9 cellular contexts compared by ENCODE assay signal in the genomic region with DNA sequence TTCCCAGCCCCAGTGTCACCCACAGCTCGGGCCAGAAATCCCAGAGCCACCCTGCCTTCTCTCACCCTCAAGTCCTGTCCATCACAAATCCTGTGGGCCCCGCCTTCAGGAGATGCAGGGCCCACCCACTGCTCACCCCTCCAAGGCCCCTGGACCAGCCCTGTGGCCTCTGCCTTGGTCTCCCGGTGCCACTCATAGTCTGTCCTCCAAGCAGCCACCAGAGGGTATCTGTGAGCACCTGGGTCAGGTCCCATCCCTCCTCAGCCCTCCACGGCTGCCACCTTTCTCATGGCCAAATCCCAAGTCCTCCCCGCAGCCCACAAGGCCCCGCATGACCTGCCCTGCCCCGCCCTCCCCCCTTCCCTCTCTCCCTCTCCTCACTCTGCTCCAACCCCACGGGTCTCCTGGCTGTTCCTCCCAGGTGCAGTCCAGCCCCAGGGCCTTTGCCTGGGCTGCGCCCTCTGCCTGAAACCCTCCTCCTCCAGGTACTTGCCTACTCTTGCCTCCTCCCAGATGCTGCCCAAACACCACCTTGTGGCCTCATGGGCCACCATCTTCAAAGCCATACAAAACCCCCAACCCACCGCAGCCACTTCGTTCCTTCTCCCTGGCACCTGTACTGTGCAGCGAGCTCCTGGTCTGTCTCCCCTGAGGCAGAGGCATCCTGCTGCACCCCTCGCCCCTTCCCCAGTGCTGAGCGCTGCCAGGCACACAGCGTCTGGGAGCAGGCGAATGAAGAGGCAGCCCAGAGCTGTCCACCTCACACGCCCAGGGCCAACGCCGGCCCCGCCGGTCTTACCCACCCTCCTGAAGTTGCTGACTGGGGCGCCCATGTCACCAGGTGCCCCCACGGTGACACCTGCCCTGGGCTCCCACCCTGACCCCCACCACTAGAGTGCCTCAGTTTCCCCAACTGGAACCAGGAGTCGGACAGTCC. TPM values are rescaled to one million over a fixed set of nuclear protein-coding genes. Genes with fewer than 3 reads are reported as not detected.
DNase-seq lines count a peak whose midpoint lies in the region; ATAC-seq, FAIRE-seq and TF ChIP-seq lines count a peak whose summit lies in the region.
"Had no signal": no experiment of that assay in that cellular context is flagged by ENCODE, and none has a peak within 500 bp of the region (broad histone marks: within the 10 kb centered on the region; RNA-seq: fewer than 3 reads in every experiment).

No MANE protein-coding gene starts in this region.

- no peak overlapping the region for H3K4me3 ChIP-seq in LNCaP clone FGC (ENCODE audit: low read depth, low read length)
- no peak overlapping the region for H3K4me3 ChIP-seq in kidney (ENCODE audit: low read length in 2 of 2)

- no peaks in the 10 kb centered on the region for H3K4me1 ChIP-seq in kidney (ENCODE audit: control insufficient read depth in 1 of 2, insufficient read depth in 1 of 2, low read depth in 1 of 2, low read length in 2 of 2)

- peak; percentile 50 for DNase-seq in DMS53 (lab: John Stamatoyannopoulos, UW)
- no peak for DNase-seq in DMS53 treated with DMSO at 0.1 percent for 48 hours (lab: John Stamatoyannopoulos, UW; ENCODE audit: unreplicated experiment)
- no peak for DNase-seq in LNCaP clone FGC (ENCODE audit: low read depth)
- DNase-seq in activated naive CD8-positive, alpha-beta T cell treated with anti-CD3 and anti-CD28 coated beads, Interleukin-2, amount 50 U/mL, for 24 hours: peak; percentile 40
- peak; percentile 63 for DNase-seq in kidney
- DNase-seq in cortex of kidney (lab: John Stamatoyannopoulos, UW): no peak
- no peak for DNase-seq in superior temporal gyrus (ENCODE audit: extremely low spot score)
- no peak for DNase-seq in NCI-H1930 (lab: John Stamatoyannopoulos, UW)

- TF ChIP-seq CTCF in LNCaP clone FGC (IDR thresholded peaks at IDR 0.05; ENCODE audit: control insufficient read depth, extremely low read depth, insufficient read depth) (peak; percentile 55), kidney (IDR thresholded peaks at IDR 0.05; ENCODE audit: borderline replicate concordance, extremely low read depth, insufficient read depth) (peak; percentile 14)

- no peak overlapping the region for H3K27ac ChIP-seq in kidney (ENCODE audit: low read depth in 2 of 2, low read length in 2 of 2)

- no peaks in the 10 kb centered on the region for H3K9me3 Mint-ChIP-seq in activated naive CD8-positive, alpha-beta T cell treated with anti-CD3 and anti-CD28 coated beads, Interleukin-2, amount 50 U/mL, for 24 hours

- H3K4me3 Mint-ChIP-seq in activated naive CD8-positive, alpha-beta T cell treated with anti-CD3 and anti-CD28 coated beads, Interleukin-2, amount 50 U/mL, for 24 hours: no peak overlapping the region

- H3K4me1 Mint-ChIP-seq in activated naive CD8-positive, alpha-beta T cell treated with anti-CD3 and anti-CD28 coated beads, Interleukin-2, amount 50 U/mL, for 24 hours: peaks cover 20% of the 10 kb centered on the region

- FAIRE-seq in kidney (lab: Jason Lieb, UNC): no peak
- FAIRE-seq: A204.1 had no signal

- H3K36me3 ChIP-seq in kidney (ENCODE audit: control insufficient read depth in 1 of 2, insufficient read depth in 2 of 2, low read length in 2 of 2): peaks cover 0 to 3% of the 10 kb centered on the region in 2 donors

- no peaks in the 10 kb centered on the region for H3K9me3 ChIP-seq in kidney (ENCODE audit: control insufficient read depth in 1 of 2, low read length in 2 of 2)

- peak; percentile 56 for ATAC-seq in activated naive CD8-positive, alpha-beta T cell treated with anti-CD3 and anti-CD28 coated beads, Interleukin-2, amount 50 U/mL, for 24 hours

- H3K27ac Mint-ChIP-seq in activated naive CD8-positive, alpha-beta T cell treated with anti-CD3 and anti-CD28 coated beads, Interleukin-2, amount 50 U/mL, for 24 hours: peak overlapping the region; percentile 43

- intact Hi-C loops in kidney (cut with DNase I): no loop called here

- no peak overlapping the region for H3K9ac ChIP-seq in kidney (ENCODE audit: low read length in 2 of 2)

- peaks cover 23% of the 10 kb centered on the region for H3K36me3 Mint-ChIP-seq in activated naive CD8-positive, alpha-beta T cell treated with anti-CD3 and anti-CD28 coated beads, Interleukin-2, amount 50 U/mL, for 24 hours (ENCODE audit: low read depth)

- H3K27me3 Mint-ChIP-seq in activated naive CD8-positive, alpha-beta T cell treated with anti-CD3 and anti-CD28 coated beads, Interleukin-2, amount 50 U/mL, for 24 hours: no peaks in the 10 kb centered on the region

RNA-seq across cellular contexts. Expression of gene UQCR11, which starts 13.2 kb away (rescaled TPM):
- 200 TPM for total RNA-seq in kidney
- polyA plus RNA-seq in kidney (ENCODE audit: insufficient read depth, low read depth, low replicate concordance): 777 TPM

RNA-seq across cellular contexts. Expression of gene MBD3, which starts 25.8 kb away (rescaled TPM):
- 62.5 TPM for total RNA-seq in kidney
- polyA plus RNA-seq in kidney (ENCODE audit: insufficient read depth, low read depth, low replicate concordance): 76.1 TPM

RNA-seq across cellular contexts. Expression of gene TCF3, which starts 34.0 kb away (rescaled TPM):
- total RNA-seq in kidney: 50.2 TPM
- polyA plus RNA-seq in kidney (ENCODE audit: insufficient read depth, low read depth, low replicate concordance): 20.3 TPM

RNA-seq across cellular contexts. Expression of gene MEX3D, which starts 50.3 kb away (rescaled TPM):
- total RNA-seq in kidney: 19.3 TPM
- polyA plus RNA-seq in kidney (ENCODE audit: insufficient read depth, low read depth, low replicate concordance): 5.4 TPM

Comparison
In these comparisons a context has a peak if more than half of its experiments do, and no peak if none do; other contexts are left out.
1. DNase-seq: peak in DMS53 (single experiment), activated naive CD8-positive, alpha-beta T cell treated with anti-CD3 and anti-CD28 coated beads, Interleukin-2, amount 50 U/mL, for 24 hours (single experiment) and kidney (single experiment); none in DMS53 treated with DMSO at 0.1 percent for 48 hours (single experiment), LNCaP clone FGC (single experiment), cortex of kidney (single experiment), superior temporal gyrus (single experiment) and NCI-H1930 (0 of 2).